Comparison of ENCODE assay signal across 8 cellular contexts in genomic region chr13:110455941-110456340, GRCh38.
A peak's percentile ranks its signal among the peaks of the same experiment; 100 is the strongest.
DNase-seq lines count a peak whose midpoint lies in the region; ATAC-seq and TF ChIP-seq lines count a peak whose summit lies in the region.

No MANE protein-coding gene starts in this region.

- intact Hi-C loops in dorsolateral prefrontal cortex (cut with DNase I) = loop anchor here in 1 of 2 donors (10.0 kb wide), 2 partner anchors 359 to 599 kb away; no protein-coding TSS in a partner anchor

- DNase-seq in CMK (ENCODE audit: low read depth) (peak; percentile 69), NCI-H510A treated with DMSO at 0.1 percent for 48 hours (lab: John Stamatoyannopoulos, UW) (peak; percentile 92), dorsolateral prefrontal cortex (peak; percentile 48 to 88 (median 80)), medulla oblongata (ENCODE audit: extremely low spot score) (peak; percentile 90)
- DNase-seq in activated CD4-positive, alpha-beta T cell treated with anti-CD3 and anti-CD28 coated beads, Interleukin-2, amount 50 U/mL, for 1 hour = peak; percentile 50
- peak; percentile 13 to 27 for DNase-seq in stimulated activated CD8-positive, alpha-beta memory T cell treated with anti-CD3 and anti-CD28 coated beads, Interleukin-15, amount 100 ng/mL, for 4 hours (ENCODE audit: low read depth in 2 of 2)

- no peaks in the 10 kb centered on the region for H3K27me3 ChIP-seq in dorsolateral prefrontal cortex

- H3K4me3 ChIP-seq in dorsolateral prefrontal cortex = peak overlapping the region in 44 of 59 donors; percentile 7 to 56 (median 36)

- TF ChIP-seq CTCF in dorsolateral prefrontal cortex (IDR thresholded peaks at IDR 0.05 in 54 of 56, conservative IDR thresholded peaks at IDR 0.05 in 2 of 56; ENCODE audit: low read depth in 1 of 56, partially characterized antibody in 56 of 56) = peak; percentile 54 to 94 (median 82)

- no peak overlapping the region for H3K27ac ChIP-seq in dorsolateral prefrontal cortex

- ATAC-seq in GM19438 (IDR thresholded peaks at IDR 0.05; ENCODE audit: low read depth, unreplicated experiment) = peak; percentile 98
- peak; percentile 97 for ATAC-seq in HG03457 (IDR thresholded peaks at IDR 0.05; ENCODE audit: unreplicated experiment)

Comparison
In these comparisons a context has a peak if more than half of its experiments do, and no peak if none do; other contexts are left out.
1. DNase-seq: peak in every context shown above with its lines; median percentile 92 in NCI-H510A treated with DMSO at 0.1 percent for 48 hours; 90 in medulla oblongata; 80 in dorsolateral prefrontal cortex; 69 in CMK; 50 in activated CD4-positive, alpha-beta T cell treated with anti-CD3 and anti-CD28 coated beads, Interleukin-2, amount 50 U/mL, for 1 hour; 20 in stimulated activated CD8-positive, alpha-beta memory T cell treated with anti-CD3 and anti-CD28 coated beads, Interleukin-15, amount 100 ng/mL, for 4 hours.